ENCODE assay signal across 20 cellular contexts in genomic region chr6:31723980-31724691, GRCh38. TPM values are rescaled to one million over a fixed set of nuclear protein-coding genes. Genes with fewer than 3 reads are reported as not detected.
"Had no signal": no experiment of that assay in that cellular context is flagged by ENCODE, and none has a peak within 500 bp of the region (broad histone marks: within the 10 kb centered on the region; RNA-seq: fewer than 3 reads in every experiment).

No MANE protein-coding gene starts in this region.

- H3K27ac Mint-ChIP-seq: activated CD4-positive, alpha-beta memory T cell treated with anti-CD3 and anti-CD28 coated beads, Interleukin-2, amount 10 ng/mL, durations not matched to agents 7 days and 5 days; activated CD4-positive, alpha-beta T cell treated with anti-CD3 and anti-CD28 coated beads for 36 hours had no signal

- H3K27ac ChIP-seq: gastroesophageal sphincter, parathyroid adenoma, SJCRH30, suprapubic skin, VCaP had no signal

- H3K27me3 Mint-ChIP-seq: activated CD4-positive, alpha-beta T cell treated with anti-CD3 and anti-CD28 coated beads for 36 hours had no signal

- H3K4me3 ChIP-seq: gastroesophageal sphincter, lung, SJCRH30, suprapubic skin, upper lobe of left lung had no signal

- H3K9me3 Mint-ChIP-seq: activated CD4-positive, alpha-beta memory T cell treated with anti-CD3 and anti-CD28 coated beads, Interleukin-2, amount 10 ng/mL, durations not matched to agents 7 days and 5 days had no signal

- H3K4me1 ChIP-seq: parathyroid adenoma had no signal

- H3K36me3 ChIP-seq: SJCRH30 had no signal

- ATAC-seq: activated CD4-positive, alpha-beta T cell treated with anti-CD3 and anti-CD28 coated beads for 36 hours; gastroesophageal sphincter had no signal

- H3K9me3 ChIP-seq: gastroesophageal sphincter, SJCRH30, suprapubic skin, upper lobe of left lung had no signal

- H3K27me3 ChIP-seq: gastroesophageal sphincter, SJCRH30, suprapubic skin, upper lobe of left lung had no signal

- DNase-seq: activated CD4-positive, alpha-beta memory T cell treated with anti-CD3 and anti-CD28 coated beads, Interleukin-2, amount 10 ng/mL, durations not matched to agents 7 days and 5 days; activated CD4-positive, alpha-beta T cell treated with anti-CD3 and anti-CD28 coated beads for 36 hours; activated CD8-positive, alpha-beta memory T cell treated with anti-CD3 and anti-CD28 coated beads, Interleukin-2, amount 50 U/mL, for 48 hours; activated naive CD4-positive, alpha-beta T cell treated with Interleukin-2 at 50 U/mL for 16 hours; caudate nucleus; hippocampal formation; retina; small intestine; stimulated activated naive CD4-positive, alpha-beta T cell treated with Interleukin-2 at 50 U/mL for 16 hours; upper lobe of left lung had no signal

- H3K4me3 Mint-ChIP-seq: activated CD4-positive, alpha-beta memory T cell treated with anti-CD3 and anti-CD28 coated beads, Interleukin-2, amount 10 ng/mL, durations not matched to agents 7 days and 5 days; activated CD4-positive, alpha-beta T cell treated with anti-CD3 and anti-CD28 coated beads for 36 hours had no signal

RNA-seq across cellular contexts. Expression of gene MPIG6B, which starts 1.0 kb away (rescaled TPM):
- total RNA-seq: activated CD4-positive, alpha-beta memory T cell treated with anti-CD3 and anti-CD28 coated beads, Interleukin-2, amount 10 ng/mL, durations not matched to agents 7 days and 5 days; activated CD4-positive, alpha-beta T cell treated with anti-CD3 and anti-CD28 coated beads for 36 hours; epithelial cell of proximal tubule had no signal
- polyA plus RNA-seq: neural cell had no signal

RNA-seq across cellular contexts. Expression of gene LY6G6C, which starts 2.6 kb away (rescaled TPM):
- total RNA-seq: activated CD4-positive, alpha-beta memory T cell treated with anti-CD3 and anti-CD28 coated beads, Interleukin-2, amount 10 ng/mL, durations not matched to agents 7 days and 5 days; activated CD4-positive, alpha-beta T cell treated with anti-CD3 and anti-CD28 coated beads for 36 hours; epithelial cell of proximal tubule; gastroesophageal sphincter; lung; mononuclear cell; SJCRH30 had no signal
- polyA plus RNA-seq: small intestine had no signal

RNA-seq across cellular contexts. Expression of gene LY6G6D, which starts 9.0 kb away (rescaled TPM):
- total RNA-seq: activated CD4-positive, alpha-beta memory T cell treated with anti-CD3 and anti-CD28 coated beads, Interleukin-2, amount 10 ng/mL, durations not matched to agents 7 days and 5 days; activated CD4-positive, alpha-beta T cell treated with anti-CD3 and anti-CD28 coated beads for 36 hours; epithelial cell of proximal tubule; gastroesophageal sphincter; lung; SJCRH30; upper lobe of left lung had no signal
- polyA plus RNA-seq: adipose tissue, lung, neural cell, small intestine had no signal
